In genomic region chr15:68817304-68818087, GRCh38 we compare ENCODE assay signal across 1 cellular context.
TF ChIP-seq lines count a peak whose summit lies in the region.

No MANE protein-coding gene starts in this region.

TF ChIP-seq in H1, 55 proteins besides CTCF, POLR2A, EP300 and RAD21 (continued from another document):
- peak; percentile 92 for TF ChIP-seq YY1 (IDR thresholded peaks at IDR 0.05; ENCODE audit: low read depth, low read length)
TF ChIP-seq in H1: peak in this region for 8.
